ENCODE assay signal across 1 cellular context in genomic region chr14:96166475-96167223, GRCh38.
TF ChIP-seq lines count a peak whose summit lies in the region.

No MANE protein-coding gene starts in this region.

TF ChIP-seq in HepG2, 621 proteins besides CTCF, POLR2A, EP300 and RAD21:
- TF ChIP-seq ATAD3A (CRISPR knock-in tag; IDR thresholded peaks at IDR 0.05) (no peak), CREB1 (IDR thresholded peaks at IDR 0.05) (0 out of 2 replicates have a peak, but pooled peaks have one; percentile 29), CREB1 (CRISPR knock-in tag; IDR thresholded peaks at IDR 0.05) (no peak)
